ENCODE assay signal across 1 cellular context in the genomic region with DNA sequence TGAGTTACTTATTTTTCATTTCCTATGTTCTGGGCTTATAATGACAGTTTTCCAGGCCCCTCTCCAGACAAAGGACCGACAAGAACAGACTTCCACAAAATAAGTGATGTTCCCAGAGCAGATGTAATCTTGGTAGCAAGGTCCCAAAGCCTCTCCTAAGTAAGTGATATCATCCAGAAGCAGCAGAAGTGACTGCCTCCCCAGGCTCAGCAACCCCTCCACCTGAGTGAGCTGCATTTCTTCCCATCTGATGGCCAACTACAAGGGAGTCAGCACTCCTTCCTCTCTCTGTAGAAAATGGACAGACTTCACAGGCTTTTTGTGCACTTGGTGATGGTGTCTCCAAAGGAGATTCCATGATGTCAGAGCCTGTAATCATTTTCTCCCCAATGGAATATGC.
TF ChIP-seq lines count a peak whose summit lies in the region.

No MANE protein-coding gene starts in this region.

TF ChIP-seq in H1, 55 proteins besides CTCF, POLR2A, EP300 and RAD21 (continued from another document):
- TF ChIP-seq, protein P1, sequence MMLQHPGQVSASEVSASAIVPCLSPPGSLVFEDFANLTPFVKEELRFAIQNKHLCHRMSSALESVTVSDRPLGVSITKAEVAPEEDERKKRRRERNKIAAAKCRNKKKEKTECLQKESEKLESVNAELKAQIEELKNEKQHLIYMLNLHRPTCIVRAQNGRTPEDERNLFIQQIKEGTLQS (IDR thresholded peaks at IDR 0.05; ENCODE audit: insufficient read depth, low read depth, low read length): no peak
- no peak for TF ChIP-seq TAF1 (IDR thresholded peaks at IDR 0.05; ENCODE audit: low read depth, low read length)
- TF ChIP-seq JUND (IDR thresholded peaks at IDR 0.05; ENCODE audit: low read length): no peak
- TF ChIP-seq PHF8 (conservative IDR thresholded peaks at IDR 0.05; ENCODE audit: low read depth, low read length): no peak
- TF ChIP-seq RNF2 (IDR thresholded peaks at IDR 0.05; ENCODE audit: borderline replicate concordance, low read depth, low read length, missing control alignments, poor library complexity, severe bottlenecking): no peak
- TF ChIP-seq EZH2 (IDR thresholded peaks at IDR 0.05; ENCODE audit: low read depth, low read length, severe bottlenecking): no peak
- TF ChIP-seq CBX8 (IDR thresholded peaks at IDR 0.05; ENCODE audit: borderline replicate concordance, low read depth, low read length): no peak
- TF ChIP-seq USF2 (IDR thresholded peaks at IDR 0.05; ENCODE audit: low read length): no peak
- TF ChIP-seq SIX5 (IDR thresholded peaks at IDR 0.05; ENCODE audit: low read depth, low read length): no peak
- TF ChIP-seq RBBP5 (IDR thresholded peaks at IDR 0.05; ENCODE audit: borderline replicate concordance, low read depth, low read length): no peak
- no peak for TF ChIP-seq SUZ12 (IDR thresholded peaks at IDR 0.05; ENCODE audit: low read length)
- TF ChIP-seq SIN3A (conservative IDR thresholded peaks at IDR 0.05 in 1 of 2, IDR thresholded peaks at IDR 0.05 in 1 of 2; ENCODE audit: low read depth in 1 of 2, low read length in 2 of 2): no peak
